8 cellular contexts compared by ENCODE assay signal in genomic region chr1:6358757-6359567, GRCh38. TPM values are rescaled to one million over a fixed set of nuclear protein-coding genes. Genes with fewer than 3 reads are reported as not detected.
DNase-seq lines count a peak whose midpoint lies in the region; ATAC-seq and TF ChIP-seq lines count a peak whose summit lies in the region.

No MANE protein-coding gene starts in this region.

- DNase-seq in AG20443 (ENCODE audit: low spot score) (peak; percentile 65), chondrocyte (ENCODE audit: low spot score) (no peak), mesendoderm (peak; percentile 71), transverse colon (peak; percentile 42)

- no peaks in the 10 kb centered on the region for H3K36me3 Mint-ChIP-seq in chondrocyte (ENCODE audit: low read depth)

- peaks cover 24% of the 10 kb centered on the region for H3K4me1 Mint-ChIP-seq in chondrocyte (ENCODE audit: low read depth)

- no peak overlapping the region for H2AK5ac ChIP-seq in mesendoderm (ENCODE audit: low read length)

- H3K36me3 ChIP-seq in mesendoderm (ENCODE audit: control insufficient read depth, insufficient read depth, low read length) (no peaks in the 10 kb centered on the region), transverse colon (no peaks in the 10 kb centered on the region)

- H4K5ac ChIP-seq in mesendoderm (ENCODE audit: low read length) = no peak overlapping the region

- no peak overlapping the region for H2BK120ac ChIP-seq in mesendoderm (ENCODE audit: low read depth, low read length)

- H3K56ac ChIP-seq in mesendoderm (ENCODE audit: low read length) = peak overlapping the region; percentile 51

- TF ChIP-seq CTCF in chondrocyte (IDR thresholded peaks at IDR 0.05) (no peak), transverse colon (IDR thresholded peaks at IDR 0.05) (no peak)

- WGBS in mesendoderm (ENCODE audit: extremely low coverage, insufficient coverage, low lambda C conversion rate) = no CpG with 5 or more reads among the region's 15 CpGs
- 16% methylated on average over 15 of the region's 15 CpGs; no CpG with 5 or more reads in 1 of the 2 donors for WGBS in transverse colon (ENCODE audit: low coverage in 1 of 2), 2 donors

- in situ Hi-C loops in transverse colon (cut with MboI; ENCODE audit: low pct_ligation_motif_present in 1 of 4, low pct_unique_long_range_greater_than_20kb in 1 of 4, low sequenced_read_pairs in 3 of 4) = loop anchor here in 1 of 4 donors (10.0 kb wide), 1 partner anchor 46 kb away; no protein-coding TSS in a partner anchor

- H3K4me2 ChIP-seq in mesendoderm (ENCODE audit: low read length) = no peak overlapping the region

- peak overlapping the region; percentile 1 for H3K18ac ChIP-seq in mesendoderm (ENCODE audit: low read length)

- ATAC-seq in GM19372 (IDR thresholded peaks at IDR 0.05; ENCODE audit: low read depth, unreplicated experiment) (peak; percentile 33), SK-N-SH treated with all-trans-retinoic acid at 6 μM for 48 hours (peak; percentile 67), HG02884 (IDR thresholded peaks at IDR 0.05; ENCODE audit: unreplicated experiment) (no peak), GM19452 (IDR thresholded peaks at IDR 0.05; ENCODE audit: unreplicated experiment) (no peak)

- peaks cover 21% of the 10 kb centered on the region for H3K79me2 ChIP-seq in mesendoderm (ENCODE audit: control insufficient read depth, insufficient read depth, low read length)

- H3K27ac ChIP-seq in mesendoderm (ENCODE audit: low read depth, low read length) (peak overlapping the region; percentile 21), transverse colon (peak overlapping the region; percentile 87 to 93 (median 90))

- no peak overlapping the region for H3K4me3 Mint-ChIP-seq in chondrocyte (ENCODE audit: unreplicated experiment)

- no peak overlapping the region for H4K8ac ChIP-seq in mesendoderm (ENCODE audit: low read depth, low read length)

- no peak for TF ChIP-seq EP300 in transverse colon (IDR thresholded peaks at IDR 0.05; ENCODE audit: low read depth)

- H3K27me3 Mint-ChIP-seq in chondrocyte (ENCODE audit: low read depth) = no peaks in the 10 kb centered on the region

- H2BK5ac ChIP-seq in mesendoderm (ENCODE audit: low read length) = no peak overlapping the region

- H3K27me3 ChIP-seq in mesendoderm (ENCODE audit: insufficient read depth, low read length, poor library complexity) = no peaks in the 10 kb centered on the region
- no peaks in the 10 kb centered on the region for H3K27me3 ChIP-seq in transverse colon

- H3K4me3 ChIP-seq in mesendoderm (ENCODE audit: low read length) = no peak overlapping the region
- peak overlapping the region in 2 of 4 donors; percentile 13 to 22 for H3K4me3 ChIP-seq in transverse colon

- H3K4me1 ChIP-seq in mesendoderm (ENCODE audit: control insufficient read depth, low read depth, low read length) = peaks cover 9% of the 10 kb centered on the region
- peaks cover 41 to 86% (median 68%) of the 10 kb centered on the region in 4 donors for H3K4me1 ChIP-seq in transverse colon

- H3K79me1 ChIP-seq in mesendoderm (ENCODE audit: low read length) = peaks cover 17% of the 10 kb centered on the region

- H3K9me3 Mint-ChIP-seq in chondrocyte (ENCODE audit: low read depth) = no peaks in the 10 kb centered on the region

- H3K9me3 ChIP-seq in transverse colon = no peaks in the 10 kb centered on the region

- H3K27ac Mint-ChIP-seq in chondrocyte (ENCODE audit: unreplicated experiment) = peak overlapping the region; percentile 45

- no peak overlapping the region for H3K23ac ChIP-seq in mesendoderm (ENCODE audit: low read length)

- H3K9ac ChIP-seq in mesendoderm (ENCODE audit: low read length) = no peak overlapping the region

- intact Hi-C loops in transverse colon (cut with DNase I; ENCODE audit: low total_unique reads) = no loop called here

- no peak overlapping the region for H3K4ac ChIP-seq in mesendoderm (ENCODE audit: low read depth, low read length)

- TF ChIP-seq POLR2A in transverse colon (IDR thresholded peaks at IDR 0.05) = no peak

- H2BK15ac ChIP-seq in mesendoderm (replicated peaks; ENCODE audit: low read depth) = no peak overlapping the region

TF ChIP-seq in SK-N-SH treated with all-trans-retinoic acid at 6 μM for 48 hours, 23 proteins besides CTCF, POLR2A, EP300 and RAD21:
- TF ChIP-seq ESRRG (CRISPR knock-in tag; IDR thresholded peaks at IDR 0.05) = no peak
- TF ChIP-seq GLIS3 (CRISPR knock-in tag; IDR thresholded peaks at IDR 0.05) = no peak
- no peak for TF ChIP-seq TOX (CRISPR knock-in tag; IDR thresholded peaks at IDR 0.05; ENCODE audit: borderline replicate concordance)
- TF ChIP-seq ZNF8 (CRISPR knock-in tag; IDR thresholded peaks at IDR 0.05) = no peak
- TF ChIP-seq PATZ1 (CRISPR knock-in tag; IDR thresholded peaks at IDR 0.05; ENCODE audit: borderline replicate concordance) = no peak
- no peak for TF ChIP-seq ARNTL (CRISPR knock-in tag; IDR thresholded peaks at IDR 0.05; ENCODE audit: borderline replicate concordance, low read depth)
- TF ChIP-seq, protein P1, sequence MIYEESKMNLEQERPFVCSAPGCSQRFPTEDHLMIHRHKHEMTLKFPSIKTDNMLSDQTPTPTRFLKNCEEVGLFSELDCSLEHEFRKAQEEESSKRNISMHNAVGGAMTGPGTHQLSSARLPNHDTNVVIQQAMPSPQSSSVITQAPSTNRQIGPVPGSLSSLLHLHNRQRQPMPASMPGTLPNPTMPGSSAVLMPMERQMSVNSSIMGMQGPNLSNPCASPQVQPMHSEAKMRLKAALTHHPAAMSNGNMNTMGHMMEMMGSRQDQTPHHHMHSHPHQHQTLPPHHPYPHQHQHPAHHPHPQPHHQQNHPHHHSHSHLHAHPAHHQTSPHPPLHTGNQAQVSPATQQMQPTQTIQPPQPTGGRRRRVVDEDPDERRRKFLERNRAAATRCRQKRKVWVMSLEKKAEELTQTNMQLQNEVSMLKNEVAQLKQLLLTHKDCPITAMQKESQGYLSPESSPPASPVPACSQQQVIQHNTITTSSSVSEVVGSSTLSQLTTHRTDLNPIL (CRISPR knock-in tag; IDR thresholded peaks at IDR 0.05; ENCODE audit: low read depth) = no peak
- TF ChIP-seq TCF4 (CRISPR knock-in tag; IDR thresholded peaks at IDR 0.05; ENCODE audit: borderline replicate concordance) = no peak
- TF ChIP-seq, protein P2, sequence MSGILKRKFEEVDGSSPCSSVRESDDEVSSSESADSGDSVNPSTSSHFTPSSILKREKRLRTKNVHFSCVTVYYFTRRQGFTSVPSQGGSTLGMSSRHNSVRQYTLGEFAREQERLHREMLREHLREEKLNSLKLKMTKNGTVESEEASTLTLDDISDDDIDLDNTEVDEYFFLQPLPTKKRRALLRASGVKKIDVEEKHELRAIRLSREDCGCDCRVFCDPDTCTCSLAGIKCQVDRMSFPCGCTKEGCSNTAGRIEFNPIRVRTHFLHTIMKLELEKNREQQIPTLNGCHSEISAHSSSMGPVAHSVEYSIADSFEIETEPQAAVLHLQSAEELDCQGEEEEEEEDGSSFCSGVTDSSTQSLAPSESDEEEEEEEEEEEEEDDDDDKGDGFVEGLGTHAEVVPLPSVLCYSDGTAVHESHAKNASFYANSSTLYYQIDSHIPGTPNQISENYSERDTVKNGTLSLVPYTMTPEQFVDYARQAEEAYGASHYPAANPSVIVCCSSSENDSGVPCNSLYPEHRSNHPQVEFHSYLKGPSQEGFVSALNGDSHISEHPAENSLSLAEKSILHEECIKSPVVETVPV (CRISPR knock-in tag; IDR thresholded peaks at IDR 0.05) = no peak
- no peak for TF ChIP-seq POU6F1 (CRISPR knock-in tag; IDR thresholded peaks at IDR 0.05; ENCODE audit: borderline replicate concordance, low read depth)
- TF ChIP-seq SNAI2 (CRISPR knock-in tag; IDR thresholded peaks at IDR 0.05) = no peak
- TF ChIP-seq ZFP30 (CRISPR knock-in tag; IDR thresholded peaks at IDR 0.05) = no peak

RNA-seq across cellular contexts. Expression of gene ACOT7, which starts 34.6 kb away (rescaled TPM):
- total RNA-seq in chondrocyte = 43.9 to 48.1 TPM (median 44.0 TPM) in 3 replicates
- polyA plus RNA-seq in mesendoderm (2013, experiment 1 of 2) = 101 TPM
- 108 TPM for polyA plus RNA-seq in mesendoderm (2013, experiment 2 of 2)
- 10 to 100 TPM in 3 of 4 donors, 1 to 10 TPM in 1; 5.6 to 55.0 (median 31.0) TPM for total RNA-seq in transverse colon

Comparison
In these comparisons a context has a peak if more than half of its experiments do, and no peak if none do; other contexts are left out.
1. ATAC-seq: peak in GM19372 (single experiment) and SK-N-SH treated with all-trans-retinoic acid at 6 μM for 48 hours (single experiment); none in HG02884 (single experiment) and GM19452 (single experiment).